ENCODE assay signal across 8 cellular contexts in genomic region chr10:68471063-68471585, GRCh38. TPM values are rescaled to one million over a fixed set of nuclear protein-coding genes. Genes with fewer than 3 reads are reported as not detected.
DNase-seq lines count a peak whose midpoint lies in the region; ATAC-seq, FAIRE-seq and TF ChIP-seq lines count a peak whose summit lies in the region.

No MANE protein-coding gene starts in this region.

- H3K27ac ChIP-seq in BLaER1, result peak overlapping the region; percentile 84
- no peak overlapping the region for H3K27ac ChIP-seq in kidney (ENCODE audit: low read depth in 2 of 2, low read length in 2 of 2)

- ATAC-seq in GM18519 (IDR thresholded peaks at IDR 0.05; ENCODE audit: low FRiP score, unreplicated experiment), result no peak

- peaks cover 34% of the 10 kb centered on the region for H3K4me1 ChIP-seq in BLaER1
- H3K4me1 ChIP-seq in kidney (ENCODE audit: control insufficient read depth in 1 of 2, insufficient read depth in 1 of 2, low read depth in 1 of 2, low read length in 2 of 2), result peaks cover 6 to 9% of the 10 kb centered on the region in 2 donors

- H3K9me3 ChIP-seq in BLaER1 (no peaks in the 10 kb centered on the region), kidney (ENCODE audit: control insufficient read depth in 1 of 2, low read length in 2 of 2) (no peaks in the 10 kb centered on the region)

- H3K36me3 ChIP-seq in BLaER1 (peaks cover 29% of the 10 kb centered on the region), kidney (ENCODE audit: control insufficient read depth in 1 of 2, insufficient read depth in 2 of 2, low read length in 2 of 2) (no peaks in the 10 kb centered on the region)

- peak overlapping the region; percentile 96 for H3K4me3 Mint-ChIP-seq in activated T-helper 1 cell treated with anti-CD3 and anti-CD28 coated beads, Interleukin-12 subunit alpha, Interleukin-12 subunit beta, Interleukin-2, Interleukin-4 antibody, amounts not matched to agents 30 ng/mL and 10 ng/mL and 1 ng/mL, durations not matched to agents 14 hours and 24 hours and 36 hours
- peak overlapping the region; percentile 97 for H3K4me3 Mint-ChIP-seq in type B pancreatic cell

- H3K27ac Mint-ChIP-seq in activated T-helper 1 cell treated with anti-CD3 and anti-CD28 coated beads, Interleukin-12 subunit alpha, Interleukin-12 subunit beta, Interleukin-2, Interleukin-4 antibody, amounts not matched to agents 30 ng/mL and 10 ng/mL and 1 ng/mL, durations not matched to agents 14 hours and 24 hours and 36 hours, result peak overlapping the region; percentile 95
- H3K27ac Mint-ChIP-seq in type B pancreatic cell, result peak overlapping the region; percentile 94

- H3K4me2 ChIP-seq in BLaER1, result peak overlapping the region; percentile 86

- H3K4me1 Mint-ChIP-seq in activated T-helper 1 cell treated with anti-CD3 and anti-CD28 coated beads, Interleukin-12 subunit alpha, Interleukin-12 subunit beta, Interleukin-2, Interleukin-4 antibody, amounts not matched to agents 30 ng/mL and 10 ng/mL and 1 ng/mL, durations not matched to agents 14 hours and 24 hours and 36 hours (ENCODE audit: low read depth), result peaks cover 25% of the 10 kb centered on the region
- peaks cover 22% of the 10 kb centered on the region for H3K4me1 Mint-ChIP-seq in type B pancreatic cell (ENCODE audit: unreplicated experiment)

- no peaks in the 10 kb centered on the region for H3K27me3 ChIP-seq in BLaER1

- DNase-seq in HFF-Myc (ENCODE audit: extremely low read depth, low read depth) (no peak), kidney (no peak), type B pancreatic cell (ENCODE audit: extremely low spot score, unreplicated experiment) (no peak), pons (ENCODE audit: low spot score) (no peak), NCI-H510A treated with DMSO at 0.1 percent for 48 hours (lab: John Stamatoyannopoulos, UW) (no peak)
- no peak for DNase-seq in activated T-helper 1 cell treated with anti-CD3 and anti-CD28 coated beads, Interleukin-12 subunit alpha, Interleukin-12 subunit beta, Interleukin-2, Interleukin-4 antibody, amounts not matched to agents 30 ng/mL and 10 ng/mL and 1 ng/mL, durations not matched to agents 14 hours and 24 hours and 36 hours (ENCODE audit: low spot score)

- TF ChIP-seq CTCF in HFF-Myc (IDR thresholded peaks at IDR 0.05; ENCODE audit: low read depth, low read length, missing control alignments) (no peak), kidney (IDR thresholded peaks at IDR 0.05; ENCODE audit: borderline replicate concordance, extremely low read depth, insufficient read depth) (no peak), type B pancreatic cell (conservative IDR thresholded peaks at IDR 0.05) (no peak)

- intact Hi-C loops in activated T-helper 1 cell treated with anti-CD3 and anti-CD28 coated beads, Interleukin-12 subunit alpha, Interleukin-12 subunit beta, Interleukin-2, Interleukin-4 antibody, amounts not matched to agents 30 ng/mL and 10 ng/mL and 1 ng/mL, durations not matched to agents 14 hours and 24 hours and 36 hours (cut with micrococcal nuclease), result loop anchor here (1.0 to 2.0 kb wide), 6 partner anchors 20 to 430 kb away; partner anchors contain the start of genes CCAR1, DDX50, HNRNPH3 and PBLD
- intact Hi-C loops in kidney (cut with DNase I), result no loop called here

- FAIRE-seq in kidney (lab: Jason Lieb, UNC), result no peak

- no peaks in the 10 kb centered on the region for H3K27me3 Mint-ChIP-seq in activated T-helper 1 cell treated with anti-CD3 and anti-CD28 coated beads, Interleukin-12 subunit alpha, Interleukin-12 subunit beta, Interleukin-2, Interleukin-4 antibody, amounts not matched to agents 30 ng/mL and 10 ng/mL and 1 ng/mL, durations not matched to agents 14 hours and 24 hours and 36 hours (ENCODE audit: insufficient read depth)
- no peaks in the 10 kb centered on the region for H3K27me3 Mint-ChIP-seq in type B pancreatic cell

- H3K4me3 ChIP-seq in BLaER1, result peak overlapping the region; percentile 72
- H3K4me3 ChIP-seq in HFF-Myc (replicated peaks; ENCODE audit: low read depth, low read length), result peak overlapping the region; percentile 82
- peak overlapping the region; percentile 84 to 85 for H3K4me3 ChIP-seq in kidney (ENCODE audit: low read length in 2 of 2)

- H3K9me3 Mint-ChIP-seq in activated T-helper 1 cell treated with anti-CD3 and anti-CD28 coated beads, Interleukin-12 subunit alpha, Interleukin-12 subunit beta, Interleukin-2, Interleukin-4 antibody, amounts not matched to agents 30 ng/mL and 10 ng/mL and 1 ng/mL, durations not matched to agents 14 hours and 24 hours and 36 hours, result no peaks in the 10 kb centered on the region
- H3K9me3 Mint-ChIP-seq in type B pancreatic cell, result no peaks in the 10 kb centered on the region

- no peaks in the 10 kb centered on the region for H4K20me1 ChIP-seq in BLaER1

- peak overlapping the region; percentile 85 for H3K9ac ChIP-seq in BLaER1
- H3K9ac ChIP-seq in kidney (ENCODE audit: low read length in 2 of 2), result peak overlapping the region; percentile 17 to 58

- H3K36me3 Mint-ChIP-seq in activated T-helper 1 cell treated with anti-CD3 and anti-CD28 coated beads, Interleukin-12 subunit alpha, Interleukin-12 subunit beta, Interleukin-2, Interleukin-4 antibody, amounts not matched to agents 30 ng/mL and 10 ng/mL and 1 ng/mL, durations not matched to agents 14 hours and 24 hours and 36 hours (ENCODE audit: low read depth), result peaks cover 17% of the 10 kb centered on the region
- H3K36me3 Mint-ChIP-seq in type B pancreatic cell, result peaks cover 5% of the 10 kb centered on the region

RNA-seq across cellular contexts. Expression of gene DNA2, which starts 0.6 kb away (rescaled TPM):
- total RNA-seq in activated T-helper 1 cell treated with anti-CD3 and anti-CD28 coated beads, Interleukin-12 subunit alpha, Interleukin-12 subunit beta, Interleukin-2, Interleukin-4 antibody, amounts not matched to agents 30 ng/mL and 10 ng/mL and 1 ng/mL, durations not matched to agents 14 hours and 24 hours and 36 hours, result 50.2 and 54.3 TPM in 2 replicates
- 3.6 TPM for total RNA-seq in kidney
- polyA plus RNA-seq in kidney (ENCODE audit: insufficient read depth, low read depth, low replicate concordance), result 2.2 TPM
- 10.7 and 27.6 TPM in 2 replicates for total RNA-seq in type B pancreatic cell (ENCODE audit: low replicate concordance)

RNA-seq across cellular contexts. Expression of gene SLC25A16, which starts 56.2 kb away (rescaled TPM):
- total RNA-seq in activated T-helper 1 cell treated with anti-CD3 and anti-CD28 coated beads, Interleukin-12 subunit alpha, Interleukin-12 subunit beta, Interleukin-2, Interleukin-4 antibody, amounts not matched to agents 30 ng/mL and 10 ng/mL and 1 ng/mL, durations not matched to agents 14 hours and 24 hours and 36 hours, result 15.9 and 19.4 TPM in 2 replicates
- total RNA-seq in kidney (28.2 TPM), type B pancreatic cell (ENCODE audit: low replicate concordance) (26.1 and 28.6 TPM in 2 replicates)
- polyA plus RNA-seq in kidney (ENCODE audit: insufficient read depth, low read depth, low replicate concordance), result 17.5 TPM
